30 cellular contexts compared by ENCODE assay signal in genomic region chr6:13103169-13103568, GRCh38.
"Had no signal": no experiment of that assay in that cellular context is flagged by ENCODE, and none has a peak within 500 bp of the region (broad histone marks: within the 10 kb centered on the region; RNA-seq: fewer than 3 reads in every experiment).

No MANE protein-coding gene starts in this region.

- FAIRE-seq: urothelium cell line had no signal

- ATAC-seq: natural killer cell; psoas muscle; right cardiac atrium; sciatic nerve; stimulated activated naive B cell treated with anti-CD40 and anti-IgM and Interleukin-4, amounts not matched to agents 10 μg/mL and 1 μg/mL and 100 μg/mL, for 72 hours had no signal

- H3K4me2 ChIP-seq: neural progenitor cell, smooth muscle cell had no signal

- H3K9me3 ChIP-seq: ovary, psoas muscle, spleen, stomach, thoracic aorta, thyroid gland, tibial nerve, upper lobe of left lung, vagina had no signal

- H2AFZ ChIP-seq: neural progenitor cell, parathyroid adenoma had no signal

- H3K4me1 ChIP-seq: parathyroid adenoma, psoas muscle, spleen, stomach, vagina had no signal

- H3K27me3 ChIP-seq: neural progenitor cell, ovary, spleen, stomach, thyroid gland, tibial nerve, upper lobe of left lung, vagina had no signal

- H3K27ac Mint-ChIP-seq: natural killer cell; neural progenitor cell; progenitor cell of endocrine pancreas; stimulated activated naive B cell treated with anti-CD40 and anti-IgM and Interleukin-4, amounts not matched to agents 10 μg/mL and 1 μg/mL and 100 μg/mL, for 72 hours; stimulated activated naive CD8-positive, alpha-beta T cell treated with anti-CD3 and anti-CD28 coated beads, Interleukin-15, Interleukin-2, amounts not matched to agents 100 ng/mL and 50 ng/mL, for 24 hours had no signal

- H3K4me3 ChIP-seq: neural progenitor cell, ovary, psoas muscle, skin epidermis, smooth muscle cell, spleen, stomach, thoracic aorta, thyroid gland, tibial nerve, upper lobe of left lung, vagina had no signal

- DNase-seq: natural killer cell; occipital lobe; ovary; posterior cingulate gyrus; psoas muscle; right cardiac atrium; spleen; stimulated activated CD4-positive, alpha-beta T cell treated with anti-CD3 and anti-CD28 coated beads, Interleukin-12 subunit alpha, Interleukin-12 subunit beta, amount 100 ng/mL, for 4 hours; stimulated activated CD4-positive, alpha-beta T cell treated with anti-CD3 and anti-CD28 coated beads, Interleukin-1b, Interleukin-23, amount 100 ng/mL, for 48 hours; stimulated activated CD4-positive, alpha-beta T cell treated with anti-CD3 and anti-CD28 coated beads, Interleukin-4, amount 100 ng/mL, for 1 hour; stimulated activated CD4-positive, alpha-beta T cell treated with anti-CD3 and anti-CD28 coated beads, Interleukin-4, amount 100 ng/mL, for 4 hours; stimulated activated CD8-positive, alpha-beta memory T cell treated with anti-CD3 and anti-CD28 coated beads, Interleukin-4, amount 100 ng/mL, for 48 hours; stimulated activated naive B cell treated with anti-CD40 and anti-IgM and Interleukin-4, amounts not matched to agents 10 μg/mL and 1 μg/mL and 100 μg/mL, for 72 hours; stimulated activated naive CD4-positive, alpha-beta T cell treated with Interleukin-2 at 50 U/mL for 16 hours; stomach; thyroid gland; trophoblast cell; upper lobe of left lung had no signal

- H3K4me3 Mint-ChIP-seq: natural killer cell; nephron; neural progenitor cell; stimulated activated naive B cell treated with anti-CD40 and anti-IgM and Interleukin-4, amounts not matched to agents 10 μg/mL and 1 μg/mL and 100 μg/mL, for 72 hours; stimulated activated naive CD8-positive, alpha-beta T cell treated with anti-CD3 and anti-CD28 coated beads, Interleukin-15, Interleukin-2, amounts not matched to agents 100 ng/mL and 50 ng/mL, for 24 hours had no signal

- H3K27ac ChIP-seq: neural progenitor cell, ovary, parathyroid adenoma, psoas muscle, skin epidermis, spleen, stomach, thoracic aorta, thyroid gland, tibial nerve, upper lobe of left lung, vagina had no signal

- H3K27me3 Mint-ChIP-seq: progenitor cell of endocrine pancreas had no signal

- H3K36me3 Mint-ChIP-seq: natural killer cell; neural progenitor cell; stimulated activated naive B cell treated with anti-CD40 and anti-IgM and Interleukin-4, amounts not matched to agents 10 μg/mL and 1 μg/mL and 100 μg/mL, for 72 hours had no signal

- H3K36me3 ChIP-seq: neural progenitor cell, ovary, spleen, stomach, thoracic aorta, thyroid gland, tibial nerve, upper lobe of left lung, vagina had no signal

- H3K79me2 ChIP-seq: parathyroid adenoma had no signal

- H3K4me1 Mint-ChIP-seq: natural killer cell; nephron; stimulated activated naive B cell treated with anti-CD40 and anti-IgM and Interleukin-4, amounts not matched to agents 10 μg/mL and 1 μg/mL and 100 μg/mL, for 72 hours had no signal

- H3K9me3 Mint-ChIP-seq: natural killer cell; nephron; neural progenitor cell; stimulated activated naive B cell treated with anti-CD40 and anti-IgM and Interleukin-4, amounts not matched to agents 10 μg/mL and 1 μg/mL and 100 μg/mL, for 72 hours; stimulated activated naive CD8-positive, alpha-beta T cell treated with anti-CD3 and anti-CD28 coated beads, Interleukin-15, Interleukin-2, amounts not matched to agents 100 ng/mL and 50 ng/mL, for 24 hours had no signal

- H3K9ac ChIP-seq: neural progenitor cell, parathyroid adenoma had no signal
